ENCODE assay signal across 28 cellular contexts in genomic region chr1:30095051-30095450, GRCh38.
"Had no signal": no experiment of that assay in that cellular context is flagged by ENCODE, and none has a peak within 500 bp of the region (broad histone marks: within the 10 kb centered on the region; RNA-seq: fewer than 3 reads in every experiment).

No MANE protein-coding gene starts in this region.

- ATAC-seq: stimulated activated effector memory CD8-positive, alpha-beta T cell treated with anti-CD3 and anti-CD28 coated beads, Interleukin-12 subunit alpha, Interleukin-12 subunit beta, amount 100 ng/mL, for 72 hours; stimulated activated memory B cell treated with anti-CD40 and anti-IgM and Interleukin-4, amounts not matched to agents 10 μg/mL and 1 μg/mL and 100 μg/mL, for 72 hours; stimulated activated naive B cell treated with anti-CD40 and anti-IgM and Interleukin-4, amounts not matched to agents 10 μg/mL and 1 μg/mL and 100 μg/mL, for 72 hours; stimulated activated naive CD8-positive, alpha-beta T cell treated with anti-CD3 and anti-CD28 coated beads, Interleukin-15, amount 100 ng/mL, for 72 hours; stimulated activated naive CD8-positive, alpha-beta T cell treated with anti-CD3 and anti-CD28 coated beads, Interleukin-15, Interleukin-2, amounts not matched to agents 100 U/mL and 50 U/mL, for 24 hours; upper lobe of right lung had no signal

- H3K27ac Mint-ChIP-seq: stimulated activated effector memory CD8-positive, alpha-beta T cell treated with anti-CD3 and anti-CD28 coated beads, Interleukin-12 subunit alpha, Interleukin-12 subunit beta, amount 100 ng/mL, for 72 hours; stimulated activated memory B cell treated with anti-CD40 and anti-IgM and Interleukin-4, amounts not matched to agents 10 μg/mL and 1 μg/mL and 100 μg/mL, for 72 hours; stimulated activated naive B cell treated with anti-CD40 and anti-IgM and Interleukin-4, amounts not matched to agents 10 μg/mL and 1 μg/mL and 100 μg/mL, for 72 hours; stimulated activated naive CD8-positive, alpha-beta T cell treated with anti-CD3 and anti-CD28 coated beads, Interleukin-15, Interleukin-2, amounts not matched to agents 100 ng/mL and 50 ng/mL, for 24 hours; type B pancreatic cell had no signal

- H3K4me1 Mint-ChIP-seq: stimulated activated effector memory CD8-positive, alpha-beta T cell treated with anti-CD3 and anti-CD28 coated beads, Interleukin-12 subunit alpha, Interleukin-12 subunit beta, amount 100 ng/mL, for 72 hours; stimulated activated memory B cell treated with anti-CD40 and anti-IgM and Interleukin-4, amounts not matched to agents 10 μg/mL and 1 μg/mL and 100 μg/mL, for 72 hours; stimulated activated naive B cell treated with anti-CD40 and anti-IgM and Interleukin-4, amounts not matched to agents 10 μg/mL and 1 μg/mL and 100 μg/mL, for 72 hours; stimulated activated naive CD8-positive, alpha-beta T cell treated with anti-CD3 and anti-CD28 coated beads, Interleukin-15, amount 100 ng/mL, for 72 hours had no signal

- H3K36me3 Mint-ChIP-seq: stimulated activated effector memory CD8-positive, alpha-beta T cell treated with anti-CD3 and anti-CD28 coated beads, Interleukin-12 subunit alpha, Interleukin-12 subunit beta, amount 100 ng/mL, for 72 hours; stimulated activated memory B cell treated with anti-CD40 and anti-IgM and Interleukin-4, amounts not matched to agents 10 μg/mL and 1 μg/mL and 100 μg/mL, for 72 hours; type B pancreatic cell had no signal

- H3K27me3 Mint-ChIP-seq: stimulated activated naive CD8-positive, alpha-beta T cell treated with anti-CD3 and anti-CD28 coated beads, Interleukin-15, Interleukin-2, amounts not matched to agents 100 ng/mL and 50 ng/mL, for 24 hours had no signal

- H3K27ac ChIP-seq: stomach, suprapubic skin, testis, thoracic aorta, thyroid gland, tibial artery, tibial nerve, transverse colon, upper lobe of left lung, upper lobe of right lung, uterus, vagina had no signal

- H3K36me3 ChIP-seq: stomach, suprapubic skin, thoracic aorta, thyroid gland, tibial artery, tibial nerve, transverse colon, upper lobe of left lung, upper lobe of right lung, uterus, vagina had no signal

- H3K27me3 ChIP-seq: testis, thyroid gland, tibial nerve, transverse colon, upper lobe of left lung, upper lobe of right lung, uterus, vagina had no signal

- DNase-seq: stimulated activated CD4-positive, alpha-beta T cell treated with anti-CD3 and anti-CD28 coated beads, Interleukin-2, amount 100 ng/mL, for 48 hours; stimulated activated CD4-positive, alpha-beta T cell treated with anti-CD3 and anti-CD28 coated beads, Interleukin-4, amount 100 ng/mL, for 1 hour; stimulated activated CD4-positive, alpha-beta T cell treated with anti-CD3 and anti-CD28 coated beads, Interleukin-4, amount 100 ng/mL, for 24 hours; stimulated activated CD4-positive, alpha-beta T cell treated with anti-CD3 and anti-CD28 coated beads, Interleukin-4, amount 100 ng/mL, for 4 hours; stimulated activated CD8-positive, alpha-beta memory T cell treated with anti-CD3 and anti-CD28 coated beads, Interleukin-4, amount 100 ng/mL, for 48 hours; stimulated activated naive B cell treated with anti-CD40 and anti-IgM and Interleukin-4, amounts not matched to agents 10 μg/mL and 1 μg/mL and 100 μg/mL, for 72 hours; stimulated activated naive CD4-positive, alpha-beta T cell; stimulated activated naive CD4-positive, alpha-beta T cell treated with Interleukin-2 at 50 U/mL for 16 hours; stimulated activated naive CD8-positive, alpha-beta T cell treated with anti-CD3 and anti-CD28 coated beads, Interleukin-15, amount 100 ng/mL, for 72 hours; stimulated activated naive CD8-positive, alpha-beta T cell treated with anti-CD3 and anti-CD28 coated beads, Interleukin-15, Interleukin-2, amounts not matched to agents 100 U/mL and 50 U/mL, for 24 hours; stomach; substantia nigra; testis; thyroid gland; tibial artery; transverse colon; trophoblast cell; upper lobe of right lung; uterus had no signal

- H3K4me1 ChIP-seq: stomach, suprapubic skin, testis, thyroid gland, tibial artery, tibial nerve, transverse colon, upper lobe of left lung, upper lobe of right lung, vagina had no signal

- H3K4me3 ChIP-seq: stomach, suprapubic skin, testis, thoracic aorta, thyroid gland, tibial artery, tibial nerve, transverse colon, upper lobe of left lung, upper lobe of right lung, uterus, vagina had no signal

- H3K4me3 Mint-ChIP-seq: stimulated activated effector memory CD8-positive, alpha-beta T cell treated with anti-CD3 and anti-CD28 coated beads, Interleukin-12 subunit alpha, Interleukin-12 subunit beta, amount 100 ng/mL, for 72 hours; stimulated activated memory B cell treated with anti-CD40 and anti-IgM and Interleukin-4, amounts not matched to agents 10 μg/mL and 1 μg/mL and 100 μg/mL, for 72 hours; stimulated activated naive B cell treated with anti-CD40 and anti-IgM and Interleukin-4, amounts not matched to agents 10 μg/mL and 1 μg/mL and 100 μg/mL, for 72 hours; stimulated activated naive CD8-positive, alpha-beta T cell treated with anti-CD3 and anti-CD28 coated beads, Interleukin-15, amount 100 ng/mL, for 72 hours; stimulated activated naive CD8-positive, alpha-beta T cell treated with anti-CD3 and anti-CD28 coated beads, Interleukin-15, Interleukin-2, amounts not matched to agents 100 ng/mL and 50 ng/mL, for 24 hours; type B pancreatic cell had no signal

- H3K9me3 ChIP-seq: testis, thyroid gland had no signal
